Comparison of ENCODE assay signal across 11 cellular contexts in genomic region chr20:37032077-37032476, GRCh38.
"Had no signal": no experiment of that assay in that cellular context is flagged by ENCODE, and none has a peak within 500 bp of the region (broad histone marks: within the 10 kb centered on the region; RNA-seq: fewer than 3 reads in every experiment).

No MANE protein-coding gene starts in this region.

- H3K9ac ChIP-seq: GM23248 had no signal

- H3K9me3 ChIP-seq: HAP-1 had no signal

- ATAC-seq: GM23338, HCT116 had no signal

- H3K4me1 Mint-ChIP-seq: GM23338, H9 had no signal

- H3K4me2 ChIP-seq: GM23338 had no signal

- H3K27ac Mint-ChIP-seq: GM23338, H9, HFFc6 had no signal

- H3K4me3 ChIP-seq: GM23248, GM23338, HAP-1 had no signal

- DNase-seq: GM23248, GOT3, H7, H9, HCEC 1CT, HFFc6 had no signal

- FAIRE-seq: H1, H54 had no signal

- H2AFZ ChIP-seq: GM23248, GM23338 had no signal

- H3K4me3 Mint-ChIP-seq: GM23338, H9, HFFc6 had no signal

- H3K4me1 ChIP-seq: HAP-1 had no signal

- H3K27ac ChIP-seq: GM23248 had no signal

- H3K9me3 Mint-ChIP-seq: HFFc6 had no signal
